ENCODE assay signal across 8 cellular contexts in genomic region chr9:124286292-124286931, GRCh38. TPM values are rescaled to one million over a fixed set of nuclear protein-coding genes. Genes with fewer than 3 reads are reported as not detected.
DNase-seq lines count a peak whose midpoint lies in the region; ATAC-seq and TF ChIP-seq lines count a peak whose summit lies in the region.

No MANE protein-coding gene starts in this region.

- H3K4me3 ChIP-seq in ACC112 (ENCODE audit: low read depth, low read length) (peak overlapping the region; percentile 7; the same call in 1 of the 2 replicates), gastroesophageal sphincter (peak overlapping the region in 1 of 2 donors; percentile 16)

- peak; percentile 16 to 54 for DNase-seq in activated CD8-positive, alpha-beta memory T cell treated with anti-CD3 and anti-CD28 coated beads for 4 hours (ENCODE audit: low read depth in 2 of 2)
- peak; percentile 33 for DNase-seq in stimulated activated CD4-positive, alpha-beta T cell treated with anti-CD3 and anti-CD28 coated beads, Interleukin-2, amount 100 ng/mL, for 4 hours (ENCODE audit: low read depth)
- no peak for DNase-seq in NCI-H748 (lab: John Stamatoyannopoulos, UW; ENCODE audit: unreplicated experiment)
- no peak for DNase-seq in midbrain (lab: John Stamatoyannopoulos, UW)

- WGBS in gastroesophageal sphincter (ENCODE audit: low coverage in 1 of 2), 2 donors: no CpG with 5 or more reads among the region's 14 CpGs

- TF ChIP-seq CTCF in gastroesophageal sphincter (IDR thresholded peaks at IDR 0.05): no peak

- peak overlapping the region; percentile 97 for H3K27ac ChIP-seq in ACC112 (ENCODE audit: low read depth, low read length)
- H3K27ac ChIP-seq in gastroesophageal sphincter: peak overlapping the region; percentile 52 to 89 (median 81)

- H3K27me3 ChIP-seq in ACC112 (ENCODE audit: insufficient read depth, low read length) (no peaks in the 10 kb centered on the region), gastroesophageal sphincter (no peaks in the 10 kb centered on the region)

- no peak for TF ChIP-seq POLR2A in gastroesophageal sphincter (IDR thresholded peaks at IDR 0.05)

- H3K9me3 ChIP-seq in gastroesophageal sphincter: no peaks in the 10 kb centered on the region

- H2AFZ ChIP-seq in ACC112 (ENCODE audit: low read length, unreplicated experiment): no peak overlapping the region

- H3K79me2 ChIP-seq in ACC112 (ENCODE audit: control insufficient read depth, insufficient read depth, low read length, unreplicated experiment): peaks cover 89% of the 10 kb centered on the region

- peaks cover 13% of the 10 kb centered on the region; the same call in 1 of the 2 replicates for H3K36me3 ChIP-seq in ACC112 (ENCODE audit: insufficient read depth, low read length)
- no peaks in the 10 kb centered on the region for H3K36me3 ChIP-seq in gastroesophageal sphincter

- ATAC-seq in GM18907 (IDR thresholded peaks at IDR 0.05; ENCODE audit: unreplicated experiment) (peak; percentile 48), HG03378 (IDR thresholded peaks at IDR 0.05; ENCODE audit: unreplicated experiment) (peak; percentile 56), gastroesophageal sphincter (no peak)

- TF ChIP-seq EP300 in gastroesophageal sphincter (IDR thresholded peaks at IDR 0.05): no peak

- H3K4me1 ChIP-seq in ACC112 (ENCODE audit: control insufficient read depth, insufficient read depth, low read length, unreplicated experiment) (peaks cover 78% of the 10 kb centered on the region), gastroesophageal sphincter (peaks cover 0 to 96% (median 47%) of the 10 kb centered on the region in 3 donors)

RNA-seq across cellular contexts. Expression of gene NEK6, which starts 28.7 kb away (rescaled TPM):
- total RNA-seq in gastroesophageal sphincter: 10 to 100 TPM; 13.2 to 31.7 (median 19.3) TPM

Comparison
In these comparisons a context has a peak if more than half of its experiments do, and no peak if none do; other contexts are left out.
1. DNase-seq: peak in activated CD8-positive, alpha-beta memory T cell treated with anti-CD3 and anti-CD28 coated beads for 4 hours (2 of 2) and stimulated activated CD4-positive, alpha-beta T cell treated with anti-CD3 and anti-CD28 coated beads, Interleukin-2, amount 100 ng/mL, for 4 hours (single experiment); none in NCI-H748 (single experiment) and midbrain (single experiment).